ENCODE assay signal across 6 cellular contexts in genomic region chr2:211225784-211226183, GRCh38.
"Had no signal": no experiment of that assay in that cellular context is flagged by ENCODE, and none has a peak within 500 bp of the region (broad histone marks: within the 10 kb centered on the region; RNA-seq: fewer than 3 reads in every experiment).

No MANE protein-coding gene starts in this region.

- H3K4me2 ChIP-seq: GM23338 had no signal

- H3K4me3 Mint-ChIP-seq: GM23338, H9 had no signal

- H3K4me3 ChIP-seq: GM23338, K562 had no signal

- DNase-seq: H9, HCEC 1CT, IMR-90, KG1 had no signal

- ATAC-seq: GM23338, K562 had no signal

- H3K4me1 Mint-ChIP-seq: GM23338, H9 had no signal

- H2AFZ ChIP-seq: GM23338 had no signal

- H3K27ac Mint-ChIP-seq: GM23338, H9 had no signal
